Comparison of ENCODE assay signal across 22 cellular contexts in the genomic region with DNA sequence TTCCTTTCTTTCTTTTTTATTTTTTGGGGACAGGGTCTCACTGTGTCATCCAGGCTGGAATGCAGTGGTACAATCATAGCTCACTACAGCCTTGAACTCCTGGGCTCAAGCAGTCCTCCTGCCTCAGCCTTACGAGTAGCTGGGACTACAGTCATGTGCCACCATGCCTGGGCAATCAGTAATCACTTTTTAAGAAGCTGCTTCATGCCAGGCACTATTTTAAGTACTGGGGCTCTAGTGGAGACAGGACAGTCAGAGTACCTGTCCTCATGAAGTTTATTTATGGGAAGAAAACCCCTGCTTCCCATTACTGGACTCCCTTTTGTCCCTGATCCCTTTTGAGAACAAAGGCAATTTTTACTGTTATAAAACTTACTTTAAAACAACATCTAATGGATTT.
"Had no signal": no experiment of that assay in that cellular context is flagged by ENCODE, and none has a peak within 500 bp of the region (broad histone marks: within the 10 kb centered on the region; RNA-seq: fewer than 3 reads in every experiment).

No MANE protein-coding gene starts in this region.

- H3K36me3 ChIP-seq: lower lobe of right lung, ovary, right lobe of liver, suprapubic skin, thoracic aorta, tibial artery, upper lobe of right lung had no signal

- H3K27me3 Mint-ChIP-seq: stimulated activated naive CD8-positive, alpha-beta T cell treated with anti-CD3 and anti-CD28 coated beads, Interleukin-15, Interleukin-2, amounts not matched to agents 100 ng/mL and 50 ng/mL, for 24 hours had no signal

- ATAC-seq: lower lobe of right lung; naive thymus-derived CD8-positive, alpha-beta T cell; right lobe of liver; stimulated activated effector memory CD8-positive, alpha-beta T cell treated with anti-CD3 and anti-CD28 coated beads, Interleukin-12 subunit alpha, Interleukin-12 subunit beta, amount 100 ng/mL, for 72 hours; upper lobe of right lung had no signal

- H3K9me3 ChIP-seq: lower lobe of right lung, ovary, right lobe of liver, suprapubic skin, thoracic aorta, tibial artery, upper lobe of right lung had no signal

- H3K36me3 Mint-ChIP-seq: immature natural killer cell; stimulated activated effector memory CD8-positive, alpha-beta T cell treated with anti-CD3 and anti-CD28 coated beads, Interleukin-12 subunit alpha, Interleukin-12 subunit beta, amount 100 ng/mL, for 72 hours had no signal

- H3K4me3 Mint-ChIP-seq: immature natural killer cell; naive thymus-derived CD8-positive, alpha-beta T cell; nephron; stimulated activated effector memory CD8-positive, alpha-beta T cell treated with anti-CD3 and anti-CD28 coated beads, Interleukin-12 subunit alpha, Interleukin-12 subunit beta, amount 100 ng/mL, for 72 hours; stimulated activated naive CD8-positive, alpha-beta T cell treated with anti-CD3 and anti-CD28 coated beads, Interleukin-15, Interleukin-2, amounts not matched to agents 100 ng/mL and 50 ng/mL, for 24 hours had no signal

- H3K4me1 Mint-ChIP-seq: immature natural killer cell; stimulated activated effector memory CD8-positive, alpha-beta T cell treated with anti-CD3 and anti-CD28 coated beads, Interleukin-12 subunit alpha, Interleukin-12 subunit beta, amount 100 ng/mL, for 72 hours had no signal

- H3K27ac ChIP-seq: lower lobe of right lung, ovary, right lobe of liver, skin epidermis, suprapubic skin, thoracic aorta, tibial artery, upper lobe of right lung had no signal

- H3K27me3 ChIP-seq: ovary, right lobe of liver, suprapubic skin, tibial artery, upper lobe of right lung had no signal

- H3K27ac Mint-ChIP-seq: immature natural killer cell; naive thymus-derived CD8-positive, alpha-beta T cell; nephron; progenitor cell of endocrine pancreas; stimulated activated effector memory CD8-positive, alpha-beta T cell treated with anti-CD3 and anti-CD28 coated beads, Interleukin-12 subunit alpha, Interleukin-12 subunit beta, amount 100 ng/mL, for 72 hours; stimulated activated naive CD8-positive, alpha-beta T cell treated with anti-CD3 and anti-CD28 coated beads, Interleukin-15, Interleukin-2, amounts not matched to agents 100 ng/mL and 50 ng/mL, for 24 hours had no signal

- DNase-seq: head of caudate nucleus; hypothalamus; immature natural killer cell; lower lobe of right lung; mammary epithelial cell; mesenchymal stem cell; naive thymus-derived CD8-positive, alpha-beta T cell; ovary; retina; right lobe of liver; stimulated activated CD4-positive, alpha-beta T cell treated with anti-CD3 and anti-CD28 coated beads, Interleukin-4, amount 100 ng/mL, for 24 hours; stimulated activated naive CD4-positive, alpha-beta T cell; tibial artery; trophoblast cell; upper lobe of right lung had no signal

- H3K4me3 ChIP-seq: lower lobe of right lung, ovary, right lobe of liver, skin epidermis, suprapubic skin, thoracic aorta, tibial artery, upper lobe of right lung had no signal

- H3K9me3 Mint-ChIP-seq: nephron had no signal

- H3K4me1 ChIP-seq: lower lobe of right lung, right lobe of liver, suprapubic skin, upper lobe of right lung had no signal
